In the genomic region with DNA sequence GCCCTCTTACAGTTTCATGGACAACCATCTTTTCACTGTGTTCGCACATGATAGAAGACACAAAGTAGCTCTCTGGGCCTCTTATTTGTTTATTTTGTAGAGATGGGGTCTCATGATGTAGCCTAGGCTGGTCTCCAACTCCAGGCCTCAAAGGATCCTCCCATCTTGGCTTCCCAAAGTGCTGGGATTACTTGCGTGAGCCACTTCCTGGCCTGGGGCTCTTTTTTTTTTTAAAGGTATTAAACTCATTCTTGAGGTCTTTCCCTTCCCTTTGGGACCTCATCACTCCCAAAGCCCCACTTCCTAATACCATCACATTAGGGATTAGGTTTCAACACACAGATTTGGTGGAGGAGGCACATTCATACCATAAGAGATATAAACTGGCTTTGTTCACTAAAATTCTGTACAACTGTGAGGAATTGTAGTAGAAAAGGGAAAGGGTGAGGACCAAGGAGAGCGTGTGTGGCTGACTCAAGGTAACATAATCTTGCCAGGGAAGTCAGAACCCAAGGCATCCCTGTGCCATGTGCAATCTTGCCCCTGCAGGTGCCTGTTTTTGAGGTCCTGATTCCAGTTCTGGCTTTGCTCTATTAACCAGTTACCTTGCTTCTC, we compare ENCODE assay signal across 14 cellular contexts. TPM values are rescaled to one million over a fixed set of nuclear protein-coding genes. Genes with fewer than 3 reads are reported as not detected.
DNase-seq lines count a peak whose midpoint lies in the region; ATAC-seq lines count a peak whose summit lies in the region.
"Had no signal": no experiment of that assay in that cellular context is flagged by ENCODE, and none has a peak within 500 bp of the region (broad histone marks: within the 10 kb centered on the region; RNA-seq: fewer than 3 reads in every experiment).

No MANE protein-coding gene starts in this region.

- 78 to 81% methylated on average over 3 of the region's 3 CpGs for WGBS in GM23248 (ENCODE audit: low coverage in 1 of 2, low lambda C conversion rate in 2 of 2, missing lambda C conversion rate in 2 of 2), 2 experiments

- no peak overlapping the region for H3K4me3 ChIP-seq in GM23248
- H3K4me3 ChIP-seq: cardiac muscle cell, thoracic aorta had no signal

- no peaks in the 10 kb centered on the region for H3K9me2 ChIP-seq in GM23248 (ENCODE audit: insufficient read depth)

- H3K4me1 ChIP-seq in GM23248 (ENCODE audit: insufficient read depth) = peaks cover 51% of the 10 kb centered on the region

- H2AFZ ChIP-seq in GM23248 = no peak overlapping the region

- peaks cover 7% of the 10 kb centered on the region; the same call in 1 of the 2 replicates for H4K20me1 ChIP-seq in GM23248 (ENCODE audit: insufficient read depth)

- H3K36me3 ChIP-seq in GM23248 (ENCODE audit: low read depth) = no peaks in the 10 kb centered on the region
- H3K36me3 ChIP-seq: cardiac muscle cell, thoracic aorta had no signal

- no peaks in the 10 kb centered on the region for H3K27me3 Mint-ChIP-seq in stimulated activated naive CD8-positive, alpha-beta T cell treated with anti-CD3 and anti-CD28 coated beads, Interleukin-15, amount 100 ng/mL, for 72 hours
- H3K27me3 Mint-ChIP-seq: effector memory CD8-positive, alpha-beta T cell had no signal

- peaks cover 66% of the 10 kb centered on the region for H3K79me2 ChIP-seq in GM23248 (ENCODE audit: insufficient read depth)

- H3K9me3 ChIP-seq in GM23248 (ENCODE audit: low read depth) = no peaks in the 10 kb centered on the region
- H3K9me3 ChIP-seq: thoracic aorta had no signal

- peaks cover 52% of the 10 kb centered on the region for H3K4me1 Mint-ChIP-seq in stimulated activated naive CD8-positive, alpha-beta T cell treated with anti-CD3 and anti-CD28 coated beads, Interleukin-15, amount 100 ng/mL, for 72 hours

- in situ Hi-C loops in GM23248 (cut with MboI) = no loop called here

- no peak overlapping the region for H3K4me3 Mint-ChIP-seq in stimulated activated naive CD8-positive, alpha-beta T cell treated with anti-CD3 and anti-CD28 coated beads, Interleukin-15, amount 100 ng/mL, for 72 hours
- H3K4me3 Mint-ChIP-seq: effector memory CD8-positive, alpha-beta T cell had no signal

- H3K9ac ChIP-seq in GM23248 = no peak overlapping the region

- H3K27ac Mint-ChIP-seq in stimulated activated naive CD8-positive, alpha-beta T cell treated with anti-CD3 and anti-CD28 coated beads, Interleukin-15, amount 100 ng/mL, for 72 hours = peak overlapping the region; percentile 29 to 50

- no peaks in the 10 kb centered on the region for H3K27me3 ChIP-seq in GM23248 (replicated peaks; ENCODE audit: insufficient read depth)
- H3K27me3 ChIP-seq: cardiac muscle cell had no signal

- H3F3A ChIP-seq in GM23248 (ENCODE audit: insufficient read depth) = peaks cover 49% of the 10 kb centered on the region

- DNase-seq in GM23248 (peak; percentile 43), RPMI7951 (ENCODE audit: low read depth) (peak; percentile 91), fibroblast of peridontal ligament (ENCODE audit: extremely low read depth) (peak; percentile 90), NCI-H1048 (lab: John Stamatoyannopoulos, UW) (no peak), hepatic stellate cell (ENCODE audit: low spot score) (no peak), DMS 273 treated with DMSO at 0.1 percent for 48 hours (lab: John Stamatoyannopoulos, UW) (no peak)
- no peak for DNase-seq in stimulated activated naive CD8-positive, alpha-beta T cell treated with anti-CD3 and anti-CD28 coated beads, Interleukin-15, amount 100 ng/mL, for 72 hours
- DNase-seq: activated naive CD4-positive, alpha-beta T cell; effector memory CD8-positive, alpha-beta T cell; glutamatergic neuron had no signal

- H3K27ac ChIP-seq in GM23248 = no peak overlapping the region
- H3K27ac ChIP-seq: cardiac muscle cell, thoracic aorta, VCaP had no signal

- no peaks in the 10 kb centered on the region for H3K9me3 Mint-ChIP-seq in stimulated activated naive CD8-positive, alpha-beta T cell treated with anti-CD3 and anti-CD28 coated beads, Interleukin-15, amount 100 ng/mL, for 72 hours
- H3K9me3 Mint-ChIP-seq: effector memory CD8-positive, alpha-beta T cell had no signal

- ATAC-seq in stimulated activated naive CD8-positive, alpha-beta T cell treated with anti-CD3 and anti-CD28 coated beads, Interleukin-15, amount 100 ng/mL, for 72 hours = no peak
- ATAC-seq: effector memory CD8-positive, alpha-beta T cell; SK-N-SH treated with all-trans-retinoic acid at 6 μM for 48 hours had no signal

- H3K4me2 ChIP-seq in GM23248 (ENCODE audit: unreplicated experiment) = no peak overlapping the region

RNA-seq across cellular contexts. Expression of a gene that starts 45.5 kb away (rescaled TPM):
- total RNA-seq in GM23248 (2014; rRNA removed; shearing (Covaris generic)) = 114 and 138 TPM in 2 replicates
- 109 and 114 TPM in 2 replicates for polyA plus RNA-seq in GM23248 (2016; fragmentation: Nextera tagmentation; extraction: Ambion mirVana)
- total RNA-seq in RPMI7951 (2014; rRNA removed; shearing (Covaris generic)) = 146 and 159 TPM in 2 replicates

Comparison
In these comparisons a context has a peak if more than half of its experiments do, and no peak if none do; other contexts are left out.
1. DNase-seq: peak in GM23248 (single experiment), RPMI7951 (single experiment) and fibroblast of peridontal ligament (single experiment); none in stimulated activated naive CD8-positive, alpha-beta T cell treated with anti-CD3 and anti-CD28 coated beads, Interleukin-15, amount 100 ng/mL, for 72 hours (0 of 2), NCI-H1048 (single experiment), hepatic stellate cell (single experiment) and DMS 273 treated with DMSO at 0.1 percent for 48 hours (single experiment).